In genomic region chr1:200873671-200874397, GRCh38 we compare ENCODE assay signal across 12 cellular contexts. TPM values are rescaled to one million over a fixed set of nuclear protein-coding genes. Genes with fewer than 3 reads are reported as not detected.
DNase-seq lines count a peak whose midpoint lies in the region; ATAC-seq lines count a peak whose summit lies in the region.
"Had no signal": no experiment of that assay in that cellular context is flagged by ENCODE, and none has a peak within 500 bp of the region (broad histone marks: within the 10 kb centered on the region; RNA-seq: fewer than 3 reads in every experiment).

No MANE protein-coding gene starts in this region.

- H3K4me1 ChIP-seq in right cardiac atrium (ENCODE audit: control insufficient read depth, insufficient read depth, low read length) (peaks cover 5% of the 10 kb centered on the region), skeletal muscle tissue (ENCODE audit: control insufficient read depth in 3 of 3, insufficient read depth in 3 of 3, low read length in 3 of 3) (peaks cover 9 to 12% (median 10%) of the 10 kb centered on the region in 3 donors)

- H3K27me3 Mint-ChIP-seq in T-helper 17 cell, result peaks cover 7% of the 10 kb centered on the region

- 17% methylated on average over 66 of the region's 66 CpGs for WGBS in right cardiac atrium

- ATAC-seq in T-helper 17 cell (no peak), right cardiac atrium (peak; percentile 27 to 46)

- no peak overlapping the region for H3K9ac ChIP-seq in skeletal muscle tissue (ENCODE audit: low read depth in 1 of 3, low read length in 3 of 3)

- peaks cover 64% of the 10 kb centered on the region for H3K4me1 Mint-ChIP-seq in T-helper 17 cell

- H3K4me3 ChIP-seq in right cardiac atrium (ENCODE audit: low read length) (no peak overlapping the region), skeletal muscle tissue (ENCODE audit: low read length in 3 of 3) (peak overlapping the region in 2 of 3 donors; percentile 58 to 67)

- H3K27ac ChIP-seq in right cardiac atrium (ENCODE audit: low read length) (no peak overlapping the region), skeletal muscle tissue (ENCODE audit: low read depth, low read length) (no peak overlapping the region)
- H3K27ac ChIP-seq: 22Rv1 had no signal

- H3K36me3 ChIP-seq in skeletal muscle tissue (ENCODE audit: control insufficient read depth in 3 of 3, insufficient read depth in 3 of 3, low read length in 3 of 3), result no peaks in the 10 kb centered on the region

- H3K9me3 ChIP-seq in T-helper 17 cell (ENCODE audit: control insufficient read depth, low read length, poor library complexity, severe bottlenecking) (no peaks in the 10 kb centered on the region), right cardiac atrium (ENCODE audit: control insufficient read depth, low read length) (no peaks in the 10 kb centered on the region), skeletal muscle tissue (ENCODE audit: control insufficient read depth in 3 of 3, low read length in 3 of 3) (no peaks in the 10 kb centered on the region)

- intact Hi-C loops in right cardiac atrium (cut with DNase I), result no loop called here

- H3K4me3 Mint-ChIP-seq in T-helper 17 cell, result peak overlapping the region; percentile 89

- H3K36me3 Mint-ChIP-seq in T-helper 17 cell (ENCODE audit: low read depth), result peaks cover 5% of the 10 kb centered on the region

- peak overlapping the region; percentile 87 for H3K27ac Mint-ChIP-seq in T-helper 17 cell

- H3K27me3 ChIP-seq in right cardiac atrium (ENCODE audit: control insufficient read depth, insufficient read depth) (no peaks in the 10 kb centered on the region), skeletal muscle tissue (ENCODE audit: control insufficient read depth in 3 of 3, insufficient read depth in 3 of 3, low read length in 3 of 3) (peaks cover 36 to 62% (median 47%) of the 10 kb centered on the region in 3 donors)

- DNase-seq in DMS 273 (lab: John Stamatoyannopoulos, UW; ENCODE audit: unreplicated experiment) (peak; percentile 70), DMS 273 treated with DMSO at 0.1 percent for 48 hours (lab: John Stamatoyannopoulos, UW) (no peak), T-helper 17 cell (no peak), right cardiac atrium (peak in 1 of 3 donors; percentile 40), NCI-H510A treated with DMSO at 0.1 percent for 48 hours (lab: John Stamatoyannopoulos, UW) (no peak)
- DNase-seq in stimulated activated CD4-positive, alpha-beta T cell treated with anti-CD3 and anti-CD28 coated beads, Interleukin-2, amount 100 ng/mL, for 48 hours, result no peak
- DNase-seq in stimulated activated naive CD4-positive, alpha-beta T cell treated with Interleukin-2 at 50 U/mL for 16 hours (lab: John Stamatoyannopoulos, UW), result no peak
- DNase-seq: activated CD8-positive, alpha-beta memory T cell treated with anti-CD3 and anti-CD28 coated beads, Interleukin-2, amount 50 U/mL, for 4 hours had no signal

RNA-seq across cellular contexts. Expression of gene GPR25, which starts 1.1 kb away (rescaled TPM):
- total RNA-seq in T-helper 17 cell (10 to 100 TPM; 10.9 to 18.3 TPM), right cardiac atrium (not detected), skeletal muscle tissue (not detected)
- not detected for polyA plus RNA-seq in right cardiac atrium
- total RNA-seq: posterior vena cava; T-helper 1 cell treated with Interleukin-12 subunit alpha and Interleukin-12 subunit beta and Interleukin-4 antibody, amounts not matched to agents 30 ng/mL and 1 ng/mL, for 36 hours had no signal

RNA-seq across cellular contexts. Expression of gene INAVA, which starts 20.9 kb away (rescaled TPM):
- total RNA-seq in T-helper 17 cell, result under 1 TPM; 0.25 to 0.39 TPM
- total RNA-seq in right cardiac atrium, result not detected
- not detected for polyA plus RNA-seq in right cardiac atrium
- total RNA-seq in skeletal muscle tissue, result 0.52 TPM
- total RNA-seq: T-helper 1 cell treated with Interleukin-12 subunit alpha and Interleukin-12 subunit beta and Interleukin-4 antibody, amounts not matched to agents 30 ng/mL and 1 ng/mL, for 36 hours had no signal

Comparison
In these comparisons a context has a peak if more than half of its experiments do, and no peak if none do; other contexts are left out.
1. RNA of gene GPR25, which starts 1.1 kb away (total RNA-seq): 10.9 to 18.3 TPM in T-helper 17 cell; not detected in right cardiac atrium and not detected in skeletal muscle tissue (single experiment); every median in the first group is over 10 times any median in the second.